In the genomic region with DNA sequence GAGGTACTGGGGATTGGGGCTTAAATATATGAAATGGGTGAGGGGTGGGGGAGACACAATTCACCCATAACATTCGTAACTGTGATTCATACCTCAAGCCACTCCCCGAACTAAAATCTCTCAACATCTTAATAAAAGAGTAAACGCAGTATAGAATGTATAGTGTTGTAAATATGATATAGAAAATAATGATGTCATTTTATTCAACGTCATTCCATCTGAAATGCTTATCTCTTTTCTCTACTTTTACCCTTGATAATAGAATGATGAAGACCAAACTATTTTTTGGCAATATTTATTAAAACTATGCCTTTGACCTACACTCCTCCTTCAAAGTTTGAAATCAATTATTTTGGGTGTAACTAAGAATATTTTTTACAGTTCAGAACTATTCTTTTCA, we compare ENCODE assay signal across 1 cellular context.
TF ChIP-seq lines count a peak whose summit lies in the region.

No MANE protein-coding gene starts in this region.

TF ChIP-seq in HepG2, 621 proteins besides CTCF, POLR2A, EP300 and RAD21 (continued from another document):
- TF ChIP-seq, protein P1, sequence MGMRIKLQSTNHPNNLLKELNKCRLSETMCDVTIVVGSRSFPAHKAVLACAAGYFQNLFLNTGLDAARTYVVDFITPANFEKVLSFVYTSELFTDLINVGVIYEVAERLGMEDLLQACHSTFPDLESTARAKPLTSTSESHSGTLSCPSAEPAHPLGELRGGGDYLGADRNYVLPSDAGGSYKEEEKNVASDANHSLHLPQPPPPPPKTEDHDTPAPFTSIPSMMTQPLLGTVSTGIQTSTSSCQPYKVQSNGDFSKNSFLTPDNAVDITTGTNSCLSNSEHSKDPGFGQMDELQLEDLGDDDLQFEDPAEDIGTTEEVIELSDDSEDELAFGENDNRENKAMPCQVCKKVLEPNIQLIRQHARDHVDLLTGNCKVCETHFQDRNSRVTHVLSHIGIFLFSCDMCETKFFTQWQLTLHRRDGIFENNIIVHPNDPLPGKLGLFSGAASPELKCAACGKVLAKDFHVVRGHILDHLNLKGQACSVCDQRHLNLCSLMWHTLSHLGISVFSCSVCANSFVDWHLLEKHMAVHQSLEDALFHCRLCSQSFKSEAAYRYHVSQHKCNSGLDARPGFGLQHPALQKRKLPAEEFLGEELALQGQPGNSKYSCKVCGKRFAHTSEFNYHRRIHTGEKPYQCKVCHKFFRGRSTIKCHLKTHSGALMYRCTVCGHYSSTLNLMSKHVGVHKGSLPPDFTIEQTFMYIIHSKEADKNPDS (CRISPR knock-in tag; IDR thresholded peaks at IDR 0.05): no peak
